Comparison of ENCODE assay signal across 11 cellular contexts in the genomic region with DNA sequence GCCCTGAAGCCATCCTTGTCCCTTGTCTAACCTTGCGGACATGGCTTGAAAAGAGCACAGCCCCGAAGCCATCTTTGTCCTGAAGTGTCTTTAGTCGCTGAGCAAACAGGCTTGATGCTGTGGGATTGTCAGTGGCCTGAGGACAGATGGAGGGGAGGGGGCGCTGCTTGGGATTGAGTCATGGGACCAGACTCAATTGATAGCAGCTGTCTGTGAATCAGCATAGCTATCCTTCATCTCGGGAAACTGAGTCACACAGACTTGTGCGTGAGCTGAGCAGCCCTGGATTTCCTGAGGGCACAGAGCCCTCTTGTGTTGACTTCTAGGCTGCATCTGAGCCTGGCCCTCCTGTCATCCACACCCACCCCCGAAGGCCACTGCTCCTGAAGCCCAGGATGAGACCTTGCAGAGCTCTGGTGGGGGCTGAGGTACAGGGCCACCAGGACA. TPM values are rescaled to one million over a fixed set of nuclear protein-coding genes. Genes with fewer than 3 reads are reported as not detected.
DNase-seq lines count a peak whose midpoint lies in the region; ATAC-seq and TF ChIP-seq lines count a peak whose summit lies in the region.
"Had no signal": no experiment of that assay in that cellular context is flagged by ENCODE, and none has a peak within 500 bp of the region (broad histone marks: within the 10 kb centered on the region; RNA-seq: fewer than 3 reads in every experiment).

No MANE protein-coding gene starts in this region.

- no peak for ATAC-seq in GM21717 (IDR thresholded peaks at IDR 0.05; ENCODE audit: unreplicated experiment)

- H3K27ac Mint-ChIP-seq in MCF 10A (ENCODE audit: low read depth, unreplicated experiment): no peak overlapping the region
- H3K27ac Mint-ChIP-seq: nephron had no signal

- H3K4me3 ChIP-seq in breast epithelium: no peak overlapping the region
- no peak overlapping the region for H3K4me3 ChIP-seq in LNCaP clone FGC (ENCODE audit: low read depth, low read length)
- H3K4me3 ChIP-seq in cardiac fibroblast (replicated peaks in 1 of 2; ENCODE audit: low read depth in 2 of 2, low read length in 2 of 2): no peak overlapping the region
- H3K4me3 ChIP-seq in smooth muscle cell: no peak overlapping the region

- no peaks in the 10 kb centered on the region for H3K27me3 Mint-ChIP-seq in MCF 10A (ENCODE audit: insufficient read depth, unreplicated experiment)

- H3K27ac ChIP-seq in breast epithelium: no peak overlapping the region
- no peak overlapping the region for H3K27ac ChIP-seq in smooth muscle cell (ENCODE audit: low read depth)

- TF ChIP-seq CTCF in MCF 10A (IDR thresholded peaks at IDR 0.05; ENCODE audit: unreplicated experiment) (peak; percentile 32), breast epithelium (IDR thresholded peaks at IDR 0.05) (no peak), LNCaP clone FGC (IDR thresholded peaks at IDR 0.05; ENCODE audit: control insufficient read depth, extremely low read depth, insufficient read depth) (peak; percentile 37), cardiac fibroblast (IDR thresholded peaks at IDR 0.05; ENCODE audit: low read depth, low read length) (peak; percentile 46), smooth muscle cell (IDR thresholded peaks at IDR 0.05; ENCODE audit: borderline replicate concordance, insufficient read depth, poor library complexity, severe bottlenecking) (peak; percentile 13)

- no peaks in the 10 kb centered on the region for H3K36me3 Mint-ChIP-seq in MCF 10A (ENCODE audit: insufficient read depth, unreplicated experiment)

- H3K27me3 ChIP-seq in breast epithelium (peaks cover 0 to 7% of the 10 kb centered on the region in 2 donors), smooth muscle cell (ENCODE audit: low read depth) (peaks cover 26% of the 10 kb centered on the region)

- POLR2A ChIA-PET in MCF 10A (lab: Yijun Ruan, JAX): interaction anchor here (0.6 to 1.1 kb wide), 2 partner anchors 15 to 79 kb away, joined by 3 read pairs; partner anchors contain the start of gene PURB

- BruUV-seq in MCF 10A (replicated peaks; lab: Mats Ljungman, UMichigan): no TSS peak

- TF ChIP-seq POLR2A in breast epithelium (IDR thresholded peaks at IDR 0.05): no peak

- H4K20me1 ChIP-seq in smooth muscle cell (ENCODE audit: low read depth): no peaks in the 10 kb centered on the region

- DNase-seq in MCF 10A (ENCODE audit: unreplicated experiment): no peak
- no peak for DNase-seq in breast epithelium (ENCODE audit: low spot score in 2 of 2)
- DNase-seq in LNCaP clone FGC (ENCODE audit: low read depth): no peak
- peak in 1 of 2 donors; percentile 27 for DNase-seq in cardiac fibroblast (ENCODE audit: low read depth in 2 of 2)
- DNase-seq in smooth muscle cell (lab: John Stamatoyannopoulos, UW; ENCODE audit: unreplicated experiment): no peak
- DNase-seq in NOMO-1 (lab: John Stamatoyannopoulos, UW; ENCODE audit: unreplicated experiment in 2 of 2): no peak
- DNase-seq in COR-L47 (lab: John Stamatoyannopoulos, UW): no peak
- DNase-seq: GF-D8, NCI-H2029 had no signal

- no peak overlapping the region for H2AFZ ChIP-seq in smooth muscle cell (ENCODE audit: low read depth)

- WGBS in smooth muscle cell (ENCODE audit: low lambda C conversion rate): 74% methylated on average over 7 of the region's 7 CpGs

- no peak overlapping the region for H3K4me3 Mint-ChIP-seq in MCF 10A (ENCODE audit: unreplicated experiment)
- H3K4me3 Mint-ChIP-seq: nephron had no signal

- H3K36me3 ChIP-seq in breast epithelium (no peaks in the 10 kb centered on the region), smooth muscle cell (ENCODE audit: low read depth) (no peaks in the 10 kb centered on the region)

- CTCF ChIA-PET in MCF 10A (lab: Yijun Ruan, JAX): interaction anchor here (0.6 to 2.5 kb wide), 4 partner anchors 44 to 247 kb away, joined by 3 to 16 read pairs (median 4); no protein-coding TSS in a partner anchor

- H3K4me2 ChIP-seq in smooth muscle cell: no peak overlapping the region

- no peaks in the 10 kb centered on the region for H3K9me3 Mint-ChIP-seq in MCF 10A (ENCODE audit: unreplicated experiment)
- H3K9me3 Mint-ChIP-seq: nephron had no signal

- H3F3A ChIP-seq in smooth muscle cell (ENCODE audit: low read depth): no peaks in the 10 kb centered on the region

- H3K4me1 Mint-ChIP-seq in MCF 10A (ENCODE audit: insufficient read depth, unreplicated experiment): peaks cover 14% of the 10 kb centered on the region
- H3K4me1 Mint-ChIP-seq: nephron had no signal

- H3K79me2 ChIP-seq in smooth muscle cell (ENCODE audit: low read depth): no peaks in the 10 kb centered on the region

- intact Hi-C loops in MCF 10A (cut with micrococcal nuclease) (no loop called here), breast epithelium (cut with DNase I; ENCODE audit: low total_unique reads) (no loop called here)

- H3K4me1 ChIP-seq in breast epithelium: no peaks in the 10 kb centered on the region
- H3K4me1 ChIP-seq in smooth muscle cell (ENCODE audit: low read depth): no peaks in the 10 kb centered on the region

- H3K9ac ChIP-seq in smooth muscle cell (ENCODE audit: low read depth): no peak overlapping the region

- no peaks in the 10 kb centered on the region for H3K9me3 ChIP-seq in breast epithelium
- no peaks in the 10 kb centered on the region for H3K9me3 ChIP-seq in smooth muscle cell (replicated peaks; ENCODE audit: low read depth)

RNA-seq across cellular contexts. Expression of gene MYO1G, which starts 14.4 kb away (rescaled TPM):
- total RNA-seq in MCF 10A (2022) (0.14 and 0.15 TPM in 2 replicates), breast epithelium (1 to 10 TPM; 2.0 to 2.9 (median 2.2) TPM), smooth muscle cell (0.04 and 0.27 TPM in 2 replicates)
- polyA plus RNA-seq in smooth muscle cell: 0.31 TPM in 1 of 2 replicates, not detected in the other

RNA-seq across cellular contexts. Expression of gene CCM2, which starts 35.6 kb away (rescaled TPM):
- total RNA-seq in MCF 10A (2022) (35.1 and 36.2 TPM in 2 replicates), breast epithelium (10 to 100 TPM; 32.3 to 45.3 (median 35.4) TPM), smooth muscle cell (32.6 and 32.9 TPM in 2 replicates)
- polyA plus RNA-seq in smooth muscle cell: 85.5 and 86.9 TPM in 2 replicates

Comparison
In these comparisons a context has a peak if more than half of its experiments do, and no peak if none do; other contexts are left out.
1. CTCF ChIP-seq: peak in MCF 10A (single experiment), LNCaP clone FGC (single experiment), cardiac fibroblast (single experiment) and smooth muscle cell (single experiment); none in breast epithelium (0 of 3).